ENCODE assay signal across 1 cellular context in genomic region chr5:123808841-123809240, GRCh38.
TF ChIP-seq lines count a peak whose summit lies in the region.

No MANE protein-coding gene starts in this region.

TF ChIP-seq in H1, 55 proteins besides CTCF, POLR2A, EP300 and RAD21:
- TF ChIP-seq KDM1A (IDR thresholded peaks at IDR 0.05; ENCODE audit: borderline replicate concordance, low read length) (no peak), SRF (IDR thresholded peaks at IDR 0.05; ENCODE audit: low read depth, low read length) (no peak), TEAD4 (IDR thresholded peaks at IDR 0.05; ENCODE audit: low read depth, low read length) (no peak), SAP30 (IDR thresholded peaks at IDR 0.05; ENCODE audit: insufficient read depth, insufficient replicate concordance, low read length) (no peak), E2F6 (IDR thresholded peaks at IDR 0.05) (no peak), RFX5 (IDR thresholded peaks at IDR 0.05; ENCODE audit: borderline replicate concordance, low read depth, low read length) (no peak), YY1 (IDR thresholded peaks at IDR 0.05; ENCODE audit: low read depth, low read length) (no peak), SP1 (IDR thresholded peaks at IDR 0.05; ENCODE audit: low read depth, low read length) (no peak), CTBP2 (IDR thresholded peaks at IDR 0.05; ENCODE audit: borderline replicate concordance, insufficient read depth, insufficient read length, low read length) (no peak), JUND (IDR thresholded peaks at IDR 0.05; ENCODE audit: low read length) (no peak), CHD2 (IDR thresholded peaks at IDR 0.05; ENCODE audit: low read length) (no peak), USF2 (IDR thresholded peaks at IDR 0.05; ENCODE audit: low read length) (no peak), ASH2L (IDR thresholded peaks at IDR 0.05; ENCODE audit: low read length) (no peak), SP4 (IDR thresholded peaks at IDR 0.05; ENCODE audit: low read length) (no peak), JUN (IDR thresholded peaks at IDR 0.05; ENCODE audit: low read depth, low read length) (no peak), CBX5 (IDR thresholded peaks at IDR 0.05; ENCODE audit: low read depth, low read length) (no peak), RXRA (IDR thresholded peaks at IDR 0.05; ENCODE audit: insufficient read depth, low read depth, low read length) (no peak), POU5F1 (IDR thresholded peaks at IDR 0.05; ENCODE audit: low read depth, low read length) (no peak), SUZ12 (IDR thresholded peaks at IDR 0.05; ENCODE audit: low read length) (no peak), SIRT6 (IDR thresholded peaks at IDR 0.05; ENCODE audit: low read length) (no peak)
TF ChIP-seq in H1: peak in this region for 0.
